In the genomic region with DNA sequence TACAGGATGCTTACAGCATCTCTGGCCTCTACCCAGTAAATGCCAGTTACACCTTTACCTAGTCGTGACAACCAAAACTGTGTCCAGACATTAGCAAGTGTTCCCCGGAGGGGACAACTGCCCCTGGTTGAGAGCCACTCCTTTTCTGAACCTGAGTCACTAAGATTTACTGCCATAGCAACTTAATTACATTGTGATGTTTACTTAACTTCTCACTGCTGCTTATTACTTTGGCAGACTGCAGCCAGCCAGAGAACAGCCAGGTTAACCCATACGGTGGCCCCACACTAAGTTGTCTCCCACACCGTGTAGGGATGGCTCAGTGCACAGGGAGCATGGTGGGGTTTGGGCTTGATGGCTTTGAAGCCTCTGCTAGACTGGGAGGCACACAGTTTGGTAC, we compare ENCODE assay signal across 13 cellular contexts.
A peak's percentile ranks its signal among the peaks of the same experiment; 100 is the strongest.
DNase-seq lines count a peak whose midpoint lies in the region; ATAC-seq, FAIRE-seq and TF ChIP-seq lines count a peak whose summit lies in the region.
"Had no signal": no experiment of that assay in that cellular context is flagged by ENCODE, and none has a peak within 500 bp of the region (broad histone marks: within the 10 kb centered on the region; RNA-seq: fewer than 3 reads in every experiment).

No MANE protein-coding gene starts in this region.

- H3K9me2 ChIP-seq in PC-9 (ENCODE audit: insufficient read depth), result no peaks in the 10 kb centered on the region

- peaks cover 52% of the 10 kb centered on the region for H3K4me1 ChIP-seq in PC-9 (replicated peaks; ENCODE audit: insufficient read depth)
- H3K4me1 ChIP-seq in upper lobe of right lung, result no peaks in the 10 kb centered on the region
- H3K4me1 ChIP-seq in sigmoid colon, result peaks cover 0 to 15% (median 4%) of the 10 kb centered on the region in 4 donors
- H3K4me1 ChIP-seq: thyroid gland had no signal

- H3K4me3 Mint-ChIP-seq in activated CD8-positive, alpha-beta T cell treated with anti-CD3 and anti-CD28 coated beads, Interleukin-2, amount 10 ng/mL, durations not matched to agents 7 days and 5 days, result no peak overlapping the region
- H3K4me3 Mint-ChIP-seq in activated T-cell treated with anti-CD3 and anti-CD28 coated beads, Interleukin-2, amount 50 U/mL, for 4 hours, result no peak overlapping the region
- H3K4me3 Mint-ChIP-seq: activated T-cell treated with anti-CD3 and anti-CD28 coated beads, Interleukin-2, amount 50 U/mL, for 24 hours had no signal

- DNase-seq in SIG-M5 treated with dmso at 0.1 percent for 504 hours (lab: John Stamatoyannopoulos, UW; ENCODE audit: unreplicated experiment), result peak; percentile 99
- no peak for DNase-seq in SIG-M5 (lab: John Stamatoyannopoulos, UW)
- peak; percentile 72 to 97 for DNase-seq in PC-9
- DNase-seq in upper lobe of right lung, result no peak
- no peak for DNase-seq in activated CD8-positive, alpha-beta T cell treated with anti-CD3 and anti-CD28 coated beads, Interleukin-2, amount 10 ng/mL, durations not matched to agents 7 days and 5 days
- no peak for DNase-seq in activated T-cell treated with anti-CD3 and anti-CD28 coated beads, Interleukin-2, amount 50 U/mL, for 4 hours
- DNase-seq in sigmoid colon, result no peak
- DNase-seq: activated CD4-positive, alpha-beta T cell treated with anti-CD3 and anti-CD28 coated beads for 1 hour; activated T-cell treated with anti-CD3 and anti-CD28 coated beads, Interleukin-2, amount 50 U/mL, for 24 hours; hippocampal formation; ovary; thyroid gland had no signal

- ATAC-seq in upper lobe of right lung, result peak; percentile 48
- ATAC-seq in activated CD8-positive, alpha-beta T cell treated with anti-CD3 and anti-CD28 coated beads, Interleukin-2, amount 10 ng/mL, durations not matched to agents 7 days and 5 days, result no peak
- no peak for ATAC-seq in activated T-cell treated with anti-CD3 and anti-CD28 coated beads, Interleukin-2, amount 50 U/mL, for 4 hours

- H3K36me3 Mint-ChIP-seq in activated CD8-positive, alpha-beta T cell treated with anti-CD3 and anti-CD28 coated beads, Interleukin-2, amount 10 ng/mL, durations not matched to agents 7 days and 5 days (ENCODE audit: low read depth), result no peaks in the 10 kb centered on the region
- H3K36me3 Mint-ChIP-seq in activated T-cell treated with anti-CD3 and anti-CD28 coated beads, Interleukin-2, amount 50 U/mL, for 4 hours (ENCODE audit: insufficient read depth), result no peaks in the 10 kb centered on the region

- peaks cover 2% of the 10 kb centered on the region for H3K27me3 Mint-ChIP-seq in activated CD8-positive, alpha-beta T cell treated with anti-CD3 and anti-CD28 coated beads, Interleukin-2, amount 10 ng/mL, durations not matched to agents 7 days and 5 days (ENCODE audit: low read depth)
- H3K27me3 Mint-ChIP-seq in activated T-cell treated with anti-CD3 and anti-CD28 coated beads, Interleukin-2, amount 50 U/mL, for 4 hours (ENCODE audit: low read depth), result peaks cover 9% of the 10 kb centered on the region

- WGBS in sigmoid colon, 2 donors, result 10 to 60% methylated on average over 4 of the region's 4 CpGs

- TF ChIP-seq CTCF in PC-9 (conservative IDR thresholded peaks at IDR 0.05) (no peak), upper lobe of right lung (IDR thresholded peaks at IDR 0.05) (no peak), sigmoid colon (IDR thresholded peaks at IDR 0.05) (no peak)

- peak; percentile 43 for FAIRE-seq in islet of Langerhans (lab: Jason Lieb, UNC)

- no peaks in the 10 kb centered on the region for H4K20me1 ChIP-seq in PC-9 (ENCODE audit: insufficient read depth)

- no peaks in the 10 kb centered on the region for H3K4me1 Mint-ChIP-seq in activated CD8-positive, alpha-beta T cell treated with anti-CD3 and anti-CD28 coated beads, Interleukin-2, amount 10 ng/mL, durations not matched to agents 7 days and 5 days (ENCODE audit: low read depth)
- H3K4me1 Mint-ChIP-seq in activated T-cell treated with anti-CD3 and anti-CD28 coated beads, Interleukin-2, amount 50 U/mL, for 4 hours (ENCODE audit: low read depth), result no peaks in the 10 kb centered on the region

- peak overlapping the region; percentile 43 for H3K4me2 ChIP-seq in PC-9

- H3K9me3 ChIP-seq in PC-9 (ENCODE audit: insufficient read depth, low read depth) (peaks cover 21% of the 10 kb centered on the region), upper lobe of right lung (peaks cover 4% of the 10 kb centered on the region), sigmoid colon (peaks cover 0 to 6% (median 1%) of the 10 kb centered on the region in 4 donors)
- H3K9me3 ChIP-seq: ovary, thyroid gland had no signal

- no peak for TF ChIP-seq POLR2A in sigmoid colon (IDR thresholded peaks at IDR 0.05)

- no peaks in the 10 kb centered on the region for H3K79me2 ChIP-seq in PC-9 (ENCODE audit: low read depth)

- H3F3A ChIP-seq in PC-9 (ENCODE audit: insufficient read depth, low read depth), result peaks cover 40% of the 10 kb centered on the region

- H3K27ac ChIP-seq in PC-9 (peak overlapping the region; percentile 61), upper lobe of right lung (no peak overlapping the region), sigmoid colon (no peak overlapping the region)
- H3K27ac ChIP-seq: ovary, thyroid gland had no signal

- no TSS peak for BruUV-seq in PC-9 (replicated peaks; lab: Mats Ljungman, UMichigan)

- POLR2A ChIA-PET in PC-9 (lab: Charles Lee; ENCODE audit: unreplicated experiment), result no interaction called here
- POLR2A ChIA-PET in activated CD8-positive, alpha-beta T cell treated with anti-CD3 and anti-CD28 coated beads, Interleukin-2, amount 10 ng/mL, durations not matched to agents 7 days and 5 days (lab: Charles Lee), result no interaction called here

- H3K36me3 ChIP-seq in PC-9 (ENCODE audit: low read depth) (no peaks in the 10 kb centered on the region), upper lobe of right lung (no peaks in the 10 kb centered on the region), sigmoid colon (no peaks in the 10 kb centered on the region)
- H3K36me3 ChIP-seq: ovary, thyroid gland had no signal

- H2AFZ ChIP-seq in PC-9, result no peak overlapping the region

- no peaks in the 10 kb centered on the region for H3K27me3 ChIP-seq in PC-9 (ENCODE audit: insufficient read depth, low read depth)
- H3K27me3 ChIP-seq in upper lobe of right lung, result no peaks in the 10 kb centered on the region
- no peaks in the 10 kb centered on the region for H3K27me3 ChIP-seq in sigmoid colon
- H3K27me3 ChIP-seq: ovary, thyroid gland had no signal

- CTCF ChIA-PET in PC-9 (lab: Charles Lee), result no interaction called here
- CTCF ChIA-PET in activated CD8-positive, alpha-beta T cell treated with anti-CD3 and anti-CD28 coated beads, Interleukin-2, amount 10 ng/mL, durations not matched to agents 7 days and 5 days (lab: Charles Lee), result no interaction called here

- TF ChIP-seq EP300 in sigmoid colon (IDR thresholded peaks at IDR 0.05), result no peak

- H3K27ac Mint-ChIP-seq in activated CD8-positive, alpha-beta T cell treated with anti-CD3 and anti-CD28 coated beads, Interleukin-2, amount 10 ng/mL, durations not matched to agents 7 days and 5 days, result no peak overlapping the region
- H3K27ac Mint-ChIP-seq: activated T-cell treated with anti-CD3 and anti-CD28 coated beads, Interleukin-2, amount 50 U/mL, for 24 hours had no signal

- no peak overlapping the region for H3K4me3 ChIP-seq in PC-9
- no peak overlapping the region for H3K4me3 ChIP-seq in upper lobe of right lung
- H3K4me3 ChIP-seq in sigmoid colon, result no peak overlapping the region
- H3K4me3 ChIP-seq: ovary, thyroid gland had no signal

- intact Hi-C loops in PC-9 (cut with micrococcal nuclease; ENCODE audit: unreplicated experiment), result no loop called here
- intact Hi-C loops in upper lobe of right lung (cut with DNase I), result no loop called here
- intact Hi-C loops in sigmoid colon (cut with DNase I), result no loop called here

- no peaks in the 10 kb centered on the region for H3K9me3 Mint-ChIP-seq in activated CD8-positive, alpha-beta T cell treated with anti-CD3 and anti-CD28 coated beads, Interleukin-2, amount 10 ng/mL, durations not matched to agents 7 days and 5 days (ENCODE audit: insufficient read depth)
- no peaks in the 10 kb centered on the region for H3K9me3 Mint-ChIP-seq in activated T-cell treated with anti-CD3 and anti-CD28 coated beads, Interleukin-2, amount 50 U/mL, for 4 hours

Comparison
In these comparisons a context has a peak if more than half of its experiments do, and no peak if none do; other contexts are left out.
1. DNase-seq: peak in SIG-M5 treated with dmso at 0.1 percent for 504 hours (single experiment) and PC-9 (2 of 2); none in SIG-M5 (single experiment), upper lobe of right lung (single experiment), activated CD8-positive, alpha-beta T cell treated with anti-CD3 and anti-CD28 coated beads, Interleukin-2, amount 10 ng/mL, durations not matched to agents 7 days and 5 days (single experiment), activated T-cell treated with anti-CD3 and anti-CD28 coated beads, Interleukin-2, amount 50 U/mL, for 4 hours (single experiment) and sigmoid colon (single experiment).